In the genomic region with DNA sequence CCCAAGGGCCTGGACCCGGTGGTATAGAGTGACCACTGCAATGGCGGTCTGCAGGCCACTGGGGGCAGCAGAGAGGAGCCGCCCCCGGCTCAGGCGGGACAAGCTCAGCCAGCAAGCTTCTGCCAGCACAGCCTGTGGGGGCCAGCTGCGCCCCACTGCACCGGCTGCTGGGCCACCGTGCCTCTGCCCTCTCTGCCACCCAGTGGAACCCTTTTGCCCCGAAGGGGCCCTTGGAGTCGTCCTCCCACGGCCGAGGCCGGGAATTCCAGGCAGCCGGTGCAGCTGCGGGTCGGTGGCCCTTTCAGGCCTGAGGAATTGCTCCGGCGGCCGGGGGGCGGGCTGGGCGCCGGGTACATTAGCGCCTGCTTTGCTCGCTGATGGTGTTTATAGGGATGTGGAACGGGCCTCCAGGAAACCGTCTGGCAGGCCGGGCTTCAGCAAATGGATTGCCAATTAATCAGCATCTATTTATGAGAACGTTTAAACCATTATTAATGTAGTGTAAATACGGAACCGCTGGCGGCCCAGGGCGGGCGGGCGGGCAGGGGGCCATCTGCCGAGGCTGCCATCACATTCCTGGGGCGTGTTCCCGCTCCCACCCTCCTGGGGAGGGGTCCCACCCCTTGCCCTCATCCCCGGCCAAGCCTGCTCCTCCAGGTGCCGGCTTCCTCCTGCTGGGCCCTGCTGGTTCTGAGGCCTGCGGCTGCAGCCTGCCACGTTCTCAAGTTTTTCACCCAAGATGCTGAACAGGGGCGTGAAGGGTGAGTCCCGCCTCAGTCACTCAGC, we compare ENCODE assay signal across 8 cellular contexts.
A peak's percentile ranks its signal among the peaks of the same experiment; 100 is the strongest.
DNase-seq lines count a peak whose midpoint lies in the region; ATAC-seq and TF ChIP-seq lines count a peak whose summit lies in the region.

No MANE protein-coding gene starts in this region.

- peaks cover 21% of the 10 kb centered on the region for H3K27me3 Mint-ChIP-seq in T-helper 2 cell treated with Interferon-gamma antibody and Interleukin-4, amounts not matched to agents 5 μg/mL and 100 μg/mL, for 36 hours (ENCODE audit: low read depth)

- H3K4me1 Mint-ChIP-seq in T-helper 2 cell treated with Interferon-gamma antibody and Interleukin-4, amounts not matched to agents 5 μg/mL and 100 μg/mL, for 36 hours (ENCODE audit: low read depth) = peaks cover 2% of the 10 kb centered on the region

- no peak overlapping the region for H3K27ac Mint-ChIP-seq in T-helper 2 cell treated with Interferon-gamma antibody and Interleukin-4, amounts not matched to agents 5 μg/mL and 100 μg/mL, for 36 hours

- H3K27ac ChIP-seq in HL-60 (replicated peaks) (no peak overlapping the region), right lobe of liver (no peak overlapping the region)

- no peaks in the 10 kb centered on the region for H3K9me3 Mint-ChIP-seq in T-helper 2 cell treated with Interferon-gamma antibody and Interleukin-4, amounts not matched to agents 5 μg/mL and 100 μg/mL, for 36 hours

- ATAC-seq in right lobe of liver (peak; percentile 89 to 98 (median 96)), HG02798 (IDR thresholded peaks at IDR 0.05; ENCODE audit: poor library complexity, unreplicated experiment) (no peak)

- H3K4me3 ChIP-seq in HL-60 (replicated peaks; ENCODE audit: insufficient read depth, low read length) = no peak overlapping the region
- peak overlapping the region; percentile 6 to 33 (median 24) for H3K4me3 ChIP-seq in right lobe of liver

- H3K9me3 ChIP-seq in right lobe of liver = no peaks in the 10 kb centered on the region

- H3K36me3 ChIP-seq in right lobe of liver = no peaks in the 10 kb centered on the region

- no peak overlapping the region for H3K4me3 Mint-ChIP-seq in T-helper 2 cell treated with Interferon-gamma antibody and Interleukin-4, amounts not matched to agents 5 μg/mL and 100 μg/mL, for 36 hours

- peaks cover 0 to 9% (median 0%) of the 10 kb centered on the region in 4 donors for H3K4me1 ChIP-seq in right lobe of liver

- peak; percentile 48 for TF ChIP-seq CTCF in HL-60 (IDR thresholded peaks at IDR 0.05; ENCODE audit: insufficient read depth, low read length)
- TF ChIP-seq CTCF in right lobe of liver (IDR thresholded peaks at IDR 0.05) = peak; percentile 57 to 88 (median 83)

- H3K27me3 ChIP-seq in HL-60 (ENCODE audit: insufficient read depth, poor library complexity, severe bottlenecking) (no peaks in the 10 kb centered on the region), right lobe of liver (peaks cover 0 to 5% of the 10 kb centered on the region in 2 donors)

- DNase-seq in DMS53 treated with DMSO at 0.1 percent for 48 hours (lab: John Stamatoyannopoulos, UW; ENCODE audit: unreplicated experiment) (peak; percentile 46), HL-60 (ENCODE audit: low read depth in 1 of 2, low spot score in 1 of 2) (peak in 1 of 2 experiments; percentile 8), dermis blood vessel endothelial cell (peak; percentile 80), right lobe of liver (peak in 2 of 3 donors; percentile 55 to 63), NCI-H446 treated with DMSO at 0.1 percent for 48 hours (lab: John Stamatoyannopoulos, UW) (no peak)
- DNase-seq in T-helper 2 cell treated with Interferon-gamma antibody and Interleukin-4, amounts not matched to agents 5 μg/mL and 100 μg/mL, for 36 hours (ENCODE audit: low spot score) = peak; percentile 23
- peak; percentile 16 to 22 for DNase-seq in stimulated activated CD8-positive, alpha-beta memory T cell treated with anti-CD3 and anti-CD28 coated beads, Interleukin-2, amount 100 ng/mL, for 48 hours (ENCODE audit: low read depth in 2 of 2)

- 0% methylated on average over 3 of the region's 43 CpGs for WGBS in right lobe of liver (ENCODE audit: insufficient coverage, low coverage, low lambda C conversion rate, missing lambda C conversion rate)

- no peaks in the 10 kb centered on the region for H3K36me3 Mint-ChIP-seq in T-helper 2 cell treated with Interferon-gamma antibody and Interleukin-4, amounts not matched to agents 5 μg/mL and 100 μg/mL, for 36 hours (ENCODE audit: low read depth)

- TF ChIP-seq POLR2A in right lobe of liver (IDR thresholded peaks at IDR 0.05) = no peak

- intact Hi-C loops in right lobe of liver (cut with DNase I) = loop anchor here in 1 of 2 donors (5.0 to 10.0 kb wide), 2 partner anchors 77 to 135 kb away; no protein-coding TSS in a partner anchor
